17 cellular contexts compared by ENCODE assay signal in the genomic region with DNA sequence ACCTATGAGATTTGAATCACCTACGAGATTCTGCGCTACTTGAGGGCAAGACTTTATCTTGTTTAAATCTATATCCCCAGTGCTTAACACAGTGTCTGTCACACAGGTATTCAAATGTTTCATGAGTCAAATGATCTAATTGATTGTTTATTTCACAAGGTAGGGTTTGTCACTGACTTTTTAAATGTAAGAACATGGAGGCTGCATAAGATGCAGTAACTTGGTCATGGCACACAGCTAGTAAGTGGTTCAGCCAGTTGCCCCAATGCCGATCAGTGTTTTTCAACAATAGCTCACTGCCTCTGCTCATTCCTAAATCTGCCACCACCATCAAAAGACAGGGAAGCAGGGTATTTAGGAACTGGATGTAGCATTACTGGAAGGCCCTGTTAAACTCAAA.
"Had no signal": no experiment of that assay in that cellular context is flagged by ENCODE, and none has a peak within 500 bp of the region (broad histone marks: within the 10 kb centered on the region; RNA-seq: fewer than 3 reads in every experiment).

No MANE protein-coding gene starts in this region.

- H3K9me3 ChIP-seq: body of pancreas, psoas muscle, thoracic aorta had no signal

- H3K27me3 ChIP-seq: body of pancreas had no signal

- H3K9me3 Mint-ChIP-seq: activated naive CD4-positive, alpha-beta T cell treated with anti-CD3 and anti-CD28 coated beads, Interleukin-2, amount 10 ng/mL, durations not matched to agents 7 days and 5 days; activated T-helper 2 cell treated with anti-CD3 and anti-CD28 coated beads, Interferon-gamma antibody, Interleukin-2, Interleukin-4, amounts not matched to agents 10 μg/mL and 5 μg/mL and 100 μg/mL, durations not matched to agents 14 hours and 24 hours and 36 hours; dendritic cell treated with granulocyte-macrophage colony-stimulating factor and Interleukin-4, amounts not matched to agents 40 ng/mL and 50 ng/mL, for 4 days; effector memory CD8-positive, alpha-beta T cell; nephron; stimulated activated naive CD8-positive, alpha-beta T cell treated with anti-CD3 and anti-CD28 coated beads, Interleukin-15, amount 100 ng/mL, for 72 hours; T-helper 1 cell treated with Interleukin-12 subunit alpha and Interleukin-12 subunit beta and Interleukin-4 antibody, amounts not matched to agents 30 μg/mL and 1 μg/mL, for 36 hours; WTC11 had no signal

- H3K4me3 ChIP-seq: body of pancreas, psoas muscle, thoracic aorta had no signal

- H3K4me1 ChIP-seq: body of pancreas, psoas muscle had no signal

- H3K27me3 Mint-ChIP-seq: activated naive CD4-positive, alpha-beta T cell treated with anti-CD3 and anti-CD28 coated beads, Interleukin-2, amount 10 ng/mL, durations not matched to agents 7 days and 5 days; dendritic cell treated with granulocyte-macrophage colony-stimulating factor and Interleukin-4, amounts not matched to agents 40 ng/mL and 50 ng/mL, for 4 days; stimulated activated naive CD8-positive, alpha-beta T cell treated with anti-CD3 and anti-CD28 coated beads, Interleukin-15, amount 100 ng/mL, for 72 hours had no signal

- H3K4me3 Mint-ChIP-seq: activated naive CD4-positive, alpha-beta T cell treated with anti-CD3 and anti-CD28 coated beads, Interleukin-2, amount 10 ng/mL, durations not matched to agents 7 days and 5 days; dendritic cell treated with granulocyte-macrophage colony-stimulating factor and Interleukin-4, amounts not matched to agents 40 ng/mL and 50 ng/mL, for 4 days; effector memory CD8-positive, alpha-beta T cell; nephron; stimulated activated naive CD8-positive, alpha-beta T cell treated with anti-CD3 and anti-CD28 coated beads, Interleukin-15, amount 100 ng/mL, for 72 hours; T-helper 1 cell treated with Interleukin-12 subunit alpha and Interleukin-12 subunit beta and Interleukin-4 antibody, amounts not matched to agents 30 μg/mL and 1 μg/mL, for 36 hours; WTC11 had no signal

- H3K36me3 Mint-ChIP-seq: activated naive CD4-positive, alpha-beta T cell treated with anti-CD3 and anti-CD28 coated beads, Interleukin-2, amount 10 ng/mL, durations not matched to agents 7 days and 5 days; WTC11 had no signal

- ATAC-seq: body of pancreas; effector memory CD8-positive, alpha-beta T cell; psoas muscle; stimulated activated naive CD8-positive, alpha-beta T cell treated with anti-CD3 and anti-CD28 coated beads, Interleukin-15, amount 100 ng/mL, for 72 hours; WTC11 had no signal

- H3K4me1 Mint-ChIP-seq: activated naive CD4-positive, alpha-beta T cell treated with anti-CD3 and anti-CD28 coated beads, Interleukin-2, amount 10 ng/mL, durations not matched to agents 7 days and 5 days; nephron; stimulated activated naive CD8-positive, alpha-beta T cell treated with anti-CD3 and anti-CD28 coated beads, Interleukin-15, amount 100 ng/mL, for 72 hours had no signal

- H3K27ac ChIP-seq: body of pancreas, psoas muscle, thoracic aorta had no signal

- H3K36me3 ChIP-seq: thoracic aorta had no signal

- FAIRE-seq: urothelium cell line had no signal

- H3K27ac Mint-ChIP-seq: activated naive CD4-positive, alpha-beta T cell treated with anti-CD3 and anti-CD28 coated beads, Interleukin-2, amount 10 ng/mL, durations not matched to agents 7 days and 5 days; activated T-helper 2 cell treated with anti-CD3 and anti-CD28 coated beads, Interferon-gamma antibody, Interleukin-2, Interleukin-4, amounts not matched to agents 10 μg/mL and 5 μg/mL and 100 μg/mL, durations not matched to agents 14 hours and 24 hours and 36 hours; dendritic cell treated with granulocyte-macrophage colony-stimulating factor and Interleukin-4, amounts not matched to agents 40 ng/mL and 50 ng/mL, for 4 days; effector memory CD8-positive, alpha-beta T cell; nephron; stimulated activated naive CD8-positive, alpha-beta T cell treated with anti-CD3 and anti-CD28 coated beads, Interleukin-15, amount 100 ng/mL, for 72 hours; T-helper 1 cell treated with Interleukin-12 subunit alpha and Interleukin-12 subunit beta and Interleukin-4 antibody, amounts not matched to agents 30 μg/mL and 1 μg/mL, for 36 hours; WTC11 had no signal

- DNase-seq: activated CD4-positive, alpha-beta T cell treated with anti-CD3 and anti-CD28 coated beads for 48 hours; activated naive CD4-positive, alpha-beta T cell treated with anti-CD3 and anti-CD28 coated beads, Interleukin-2, amount 10 ng/mL, durations not matched to agents 7 days and 5 days; body of pancreas; effector memory CD8-positive, alpha-beta T cell; foreskin melanocyte; head of caudate nucleus; occipital lobe; psoas muscle; stimulated activated CD4-positive, alpha-beta T cell treated with anti-CD3 and anti-CD28 coated beads, Interleukin-4, amount 100 ng/mL, for 4 hours; stimulated activated naive CD8-positive, alpha-beta T cell treated with anti-CD3 and anti-CD28 coated beads, Interleukin-15, amount 100 ng/mL, for 72 hours had no signal
